In genomic region chr2:99180755-99181647, GRCh38 we compare ENCODE assay signal across 8 cellular contexts. TPM values are rescaled to one million over a fixed set of nuclear protein-coding genes. Genes with fewer than 3 reads are reported as not detected.
DNase-seq lines count a peak whose midpoint lies in the region; ATAC-seq and TF ChIP-seq lines count a peak whose summit lies in the region.

Gene MITD1 (minus strand): TSS chr2:99181058. CDS start chr2:99180981, 77 bp downstream.
Gene MRPL30 (plus strand): TSS chr2:99181184. CDS start chr2:99186204, 5,020 bp downstream.

- TF ChIP-seq CTCF in GM06990 (IDR thresholded peaks at IDR 0.05; ENCODE audit: insufficient read depth, low read length, poor library complexity, severe bottlenecking), result no peak
- TF ChIP-seq CTCF in suprapubic skin (IDR thresholded peaks at IDR 0.05), result no peak

- H3K4me1 ChIP-seq in suprapubic skin, result peaks cover 36% of the 10 kb centered on the region

- no peaks in the 10 kb centered on the region for H3K36me3 ChIP-seq in GM06990 (ENCODE audit: control insufficient read depth, insufficient read depth, low read length)
- no peaks in the 10 kb centered on the region for H3K36me3 ChIP-seq in suprapubic skin

- DNase-seq in GM06990 (ENCODE audit: extremely low read depth, insufficient read length), result peak; percentile 89
- peak; percentile 88 for DNase-seq in NCI-H1092 (lab: John Stamatoyannopoulos, UW)
- peak; percentile 96 for DNase-seq in globus pallidus (ENCODE audit: low spot score)
- DNase-seq in nucleus accumbens (lab: John Stamatoyannopoulos, UW), result peak; percentile 70 to 97 (median 92)
- peak; percentile 96 for DNase-seq in suprapubic skin (ENCODE audit: low spot score in 2 of 2)

- peaks cover 69% of the 10 kb centered on the region for H3K4me1 Mint-ChIP-seq in activated naive CD4-positive, alpha-beta T cell treated with anti-CD3 and anti-CD28 coated beads, Interleukin-2, amount 50 U/mL, for 24 hours

- TF ChIP-seq POLR2A in suprapubic skin (IDR thresholded peaks at IDR 0.05), result peak; percentile 24 to 72

- peak within 1 kb of the TSS; percentile 77 for H3K27ac ChIP-seq in suprapubic skin

- H3K36me3 Mint-ChIP-seq in activated naive CD4-positive, alpha-beta T cell treated with anti-CD3 and anti-CD28 coated beads, Interleukin-2, amount 50 U/mL, for 24 hours, result peaks cover 11% of the 10 kb centered on the region

- no peaks in the 10 kb centered on the region for H3K27me3 Mint-ChIP-seq in activated naive CD4-positive, alpha-beta T cell treated with anti-CD3 and anti-CD28 coated beads, Interleukin-2, amount 50 U/mL, for 24 hours

- peak within 1 kb of the TSS; percentile 99 for H3K27ac Mint-ChIP-seq in activated naive CD4-positive, alpha-beta T cell treated with anti-CD3 and anti-CD28 coated beads, Interleukin-2, amount 50 U/mL, for 24 hours

- ATAC-seq in HG02588 (IDR thresholded peaks at IDR 0.05; ENCODE audit: unreplicated experiment) (peak; percentile 93), SK-N-SH treated with all-trans-retinoic acid at 6 μM for 48 hours (peak; percentile 94)

- H3K9me3 Mint-ChIP-seq in activated naive CD4-positive, alpha-beta T cell treated with anti-CD3 and anti-CD28 coated beads, Interleukin-2, amount 50 U/mL, for 24 hours, result no peaks in the 10 kb centered on the region

- H3K4me3 ChIP-seq in GM06990 (replicated peaks; ENCODE audit: low read depth, low read length), result peak within 1 kb of the TSS; percentile 99
- H3K4me3 ChIP-seq in suprapubic skin, result peak within 1 kb of the TSS; percentile 74

- peak within 1 kb of the TSS; percentile 100 for H3K4me3 Mint-ChIP-seq in activated naive CD4-positive, alpha-beta T cell treated with anti-CD3 and anti-CD28 coated beads, Interleukin-2, amount 50 U/mL, for 24 hours

- TF ChIP-seq EP300 in suprapubic skin (IDR thresholded peaks at IDR 0.05), result no peak

- no peaks in the 10 kb centered on the region for H3K9me3 ChIP-seq in suprapubic skin

- WGBS in suprapubic skin, result under 1% methylated on average over 31 of the region's 39 CpGs

- H3K27me3 ChIP-seq in GM06990 (replicated peaks; ENCODE audit: control insufficient read depth, insufficient read depth, low read length), result no peaks in the 10 kb centered on the region
- H3K27me3 ChIP-seq in suprapubic skin, result no peaks in the 10 kb centered on the region

TF ChIP-seq in SK-N-SH treated with all-trans-retinoic acid at 6 μM for 48 hours, 23 proteins besides CTCF, POLR2A, EP300 and RAD21:
- TF ChIP-seq ISL1 (CRISPR knock-in tag; IDR thresholded peaks at IDR 0.05), result no peak
- no peak for TF ChIP-seq ZFP30 (CRISPR knock-in tag; IDR thresholded peaks at IDR 0.05)
- no peak; the same call in 1 of the 2 replicates for TF ChIP-seq ARNTL (CRISPR knock-in tag; IDR thresholded peaks at IDR 0.05; ENCODE audit: borderline replicate concordance, low read depth)
- no peak for TF ChIP-seq GLIS3 (CRISPR knock-in tag; IDR thresholded peaks at IDR 0.05)
- no peak for TF ChIP-seq CSRNP3 (CRISPR knock-in tag; IDR thresholded peaks at IDR 0.05)
- no peak for TF ChIP-seq CSDC2 (CRISPR knock-in tag; IDR thresholded peaks at IDR 0.05)
- no peak for TF ChIP-seq CREB5 (CRISPR knock-in tag; IDR thresholded peaks at IDR 0.05; ENCODE audit: low read depth)
- TF ChIP-seq TOX (CRISPR knock-in tag; IDR thresholded peaks at IDR 0.05; ENCODE audit: borderline replicate concordance), result no peak
- no peak for TF ChIP-seq TCF4 (CRISPR knock-in tag; IDR thresholded peaks at IDR 0.05; ENCODE audit: borderline replicate concordance)
- TF ChIP-seq PPARA (CRISPR knock-in tag; IDR thresholded peaks at IDR 0.05; ENCODE audit: borderline replicate concordance), result no peak
- no peak for TF ChIP-seq BACH2 (CRISPR knock-in tag; IDR thresholded peaks at IDR 0.05; ENCODE audit: borderline replicate concordance)
- TF ChIP-seq OSR1 (CRISPR knock-in tag; IDR thresholded peaks at IDR 0.05), result no peak
- no peak for TF ChIP-seq PATZ1 (CRISPR knock-in tag; IDR thresholded peaks at IDR 0.05; ENCODE audit: borderline replicate concordance)
- no peak for TF ChIP-seq ZFP3 (CRISPR knock-in tag; IDR thresholded peaks at IDR 0.05)
- TF ChIP-seq ZNF8 (CRISPR knock-in tag; IDR thresholded peaks at IDR 0.05), result no peak; the same call in 1 of the 2 replicates
- TF ChIP-seq SNAI2 (CRISPR knock-in tag; IDR thresholded peaks at IDR 0.05), result no peak
- no peak for TF ChIP-seq ESRRG (CRISPR knock-in tag; IDR thresholded peaks at IDR 0.05)
- TF ChIP-seq TSHZ2 (CRISPR knock-in tag; IDR thresholded peaks at IDR 0.05), result no peak
- TF ChIP-seq ZNF70 (CRISPR knock-in tag; IDR thresholded peaks at IDR 0.05), result no peak
- no peak for TF ChIP-seq ZNF565 (CRISPR knock-in tag; conservative IDR thresholded peaks at IDR 0.05; ENCODE audit: low read depth)
TF ChIP-seq in SK-N-SH treated with all-trans-retinoic acid at 6 μM for 48 hours: peak in this region for 0.

RNA-seq across cellular contexts. Expression of gene MITD1, which starts in this region (rescaled TPM):
- total RNA-seq in suprapubic skin, result 10 to 100 TPM; 20.0 to 59.5 (median 27.9) TPM

RNA-seq across cellular contexts. Expression of gene MRPL30, which starts in this region (rescaled TPM):
- 10 to 100 TPM; 19.4 to 32.3 (median 28.1) TPM for total RNA-seq in suprapubic skin

Comparison
In these comparisons a context has a peak if more than half of its experiments do, and no peak if none do; other contexts are left out.
1. Peak in every context shown above with its lines: DNase-seq, ATAC-seq, H3K4me3 ChIP-seq and H3K27ac ChIP-seq.